In the genomic region with DNA sequence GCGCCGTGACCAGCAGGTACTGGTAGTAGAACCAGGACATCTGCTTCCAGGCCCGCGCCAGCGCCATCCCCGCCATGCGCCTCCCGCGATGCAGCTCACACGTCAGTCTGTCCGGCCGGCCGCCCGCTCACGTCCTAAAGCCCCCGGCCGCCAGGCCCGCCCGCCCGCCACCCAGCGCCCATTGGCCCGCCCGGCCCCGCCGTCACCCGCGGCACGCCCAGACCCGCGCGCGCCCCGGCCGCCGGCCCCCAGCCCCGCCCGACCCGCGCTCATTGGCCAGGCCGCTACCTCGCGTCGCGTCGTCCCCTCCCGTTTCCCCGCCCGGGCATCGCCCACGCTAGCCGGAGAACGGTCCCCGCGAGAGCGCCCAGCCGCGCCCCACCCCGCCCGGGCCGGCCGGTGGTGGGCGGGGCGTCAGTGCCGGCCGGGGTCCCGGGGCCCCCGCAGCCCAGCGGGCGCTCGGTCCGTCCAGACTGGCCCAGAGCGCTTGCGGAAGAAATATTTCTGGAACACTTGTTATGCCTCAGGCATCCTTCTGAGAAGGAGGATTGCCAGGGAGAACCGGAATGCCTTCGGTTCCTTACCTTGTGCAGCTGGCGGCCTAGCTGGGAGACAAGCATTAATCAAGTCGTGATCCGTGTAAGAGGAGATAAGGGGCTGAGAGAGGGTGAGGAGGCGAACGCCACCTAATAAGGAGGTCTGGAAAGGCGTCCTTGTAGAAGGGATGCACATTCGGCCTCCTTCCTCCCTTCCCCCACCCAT, we compare ENCODE assay signal across 8 cellular contexts. TPM values are rescaled to one million over a fixed set of nuclear protein-coding genes. Genes with fewer than 3 reads are reported as not detected.
DNase-seq lines count a peak whose midpoint lies in the region; TF ChIP-seq lines count a peak whose summit lies in the region.

A gene with protein sequence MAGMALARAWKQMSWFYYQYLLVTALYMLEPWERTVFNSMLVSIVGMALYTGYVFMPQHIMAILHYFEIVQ (minus strand): TSS at position 109 of the 762 bp plus-strand sequence. CDS start 33 bp downstream, at position 76.

- peak within 1 kb of the TSS; percentile 97 for H3K27ac Mint-ChIP-seq in neural progenitor cell

- no peaks in the 10 kb centered on the region for H3K9me3 Mint-ChIP-seq in neural progenitor cell

- peak; percentile 88 for DNase-seq in G401 (ENCODE audit: low spot score)
- DNase-seq in HCEC 1CT = peak; percentile 92
- DNase-seq in MM.1S = peak; percentile 77
- DNase-seq in SHP77 treated with DMSO at 0.1 percent for 48 hours (lab: John Stamatoyannopoulos, UW) = peak; percentile 88
- DNase-seq in activated gamma-delta T cell treated with Interleukin-2 at 50 U/mL for 16 hours = peak; percentile 83
- peak; percentile 89 for DNase-seq in fibroblast of villous mesenchyme (ENCODE audit: low read depth)
- DNase-seq in neural progenitor cell (ENCODE audit: low spot score) = peak; percentile 95
- DNase-seq in stromal cell of bone marrow (ENCODE audit: low read depth) = peak; percentile 87

- H3K27me3 Mint-ChIP-seq in neural progenitor cell (ENCODE audit: insufficient read depth, low read depth) = peaks cover 2% of the 10 kb centered on the region

- H3K9me3 ChIP-seq in MM.1S (replicated peaks; ENCODE audit: insufficient read depth, low read length) (no peaks in the 10 kb centered on the region), neural progenitor cell (ENCODE audit: low read depth) (no peaks in the 10 kb centered on the region)

- no peaks in the 10 kb centered on the region; the same call in 1 of the 2 replicates for H3F3A ChIP-seq in MM.1S (ENCODE audit: insufficient read depth, low read length)
- H3F3A ChIP-seq in neural progenitor cell (ENCODE audit: low read depth) = peaks cover 20% of the 10 kb centered on the region

- H4K20me1 ChIP-seq in MM.1S (ENCODE audit: insufficient read depth, low read length) (no peaks in the 10 kb centered on the region), neural progenitor cell (ENCODE audit: low read depth) (peaks cover 21% of the 10 kb centered on the region)

- H2AFZ ChIP-seq in MM.1S (ENCODE audit: low read length) (peak within 1 kb of the TSS; percentile 72; the same call in 1 of the 2 replicates), neural progenitor cell (replicated peaks) (peak within 1 kb of the TSS; percentile 96)

- H3K4me3 Mint-ChIP-seq in neural progenitor cell = peak within 1 kb of the TSS; percentile 90

- H3K36me3 ChIP-seq in MM.1S (replicated peaks; ENCODE audit: insufficient read depth, low read length) = no peaks in the 10 kb centered on the region
- H3K36me3 ChIP-seq in neural progenitor cell = no peaks in the 10 kb centered on the region

- TF ChIP-seq CTCF in MM.1S (IDR thresholded peaks at IDR 0.05; ENCODE audit: low read length) (no peak), fibroblast of villous mesenchyme (IDR thresholded peaks at IDR 0.05; ENCODE audit: insufficient read depth, low read depth, low read length) (no peak), neural progenitor cell (IDR thresholded peaks at IDR 0.05) (no peak)

- H3K27me3 ChIP-seq in MM.1S (replicated peaks; ENCODE audit: insufficient read depth, low read length) (no peaks in the 10 kb centered on the region), neural progenitor cell (no peaks in the 10 kb centered on the region)

- peaks cover 4% of the 10 kb centered on the region for H3K36me3 Mint-ChIP-seq in neural progenitor cell

- peak within 1 kb of the TSS; percentile 62 for H3K9ac ChIP-seq in MM.1S (ENCODE audit: low read length)
- H3K9ac ChIP-seq in neural progenitor cell = peak within 1 kb of the TSS; percentile 66

- in situ Hi-C loops in G401 (cut with HindIII; ENCODE audit: low sequenced_read_pairs) = no loop called here

- no peaks in the 10 kb centered on the region for H3K9me2 ChIP-seq in MM.1S (replicated peaks; ENCODE audit: insufficient read depth, low read length)

- H3K4me3 ChIP-seq in MM.1S (ENCODE audit: low read length) (peak within 1 kb of the TSS; percentile 72), fibroblast of villous mesenchyme (ENCODE audit: low read depth, low read length) (peak within 1 kb of the TSS; percentile 78), neural progenitor cell (peak within 1 kb of the TSS; percentile 73)

- H3K79me2 ChIP-seq in MM.1S (ENCODE audit: low read length) (peaks cover 37% of the 10 kb centered on the region), neural progenitor cell (ENCODE audit: low read depth) (peaks cover 43% of the 10 kb centered on the region)

- H3K4me1 ChIP-seq in MM.1S (ENCODE audit: low read length) (peaks cover 12% of the 10 kb centered on the region), neural progenitor cell (peaks cover 16% of the 10 kb centered on the region)

- H3K27ac ChIP-seq in MM.1S (ENCODE audit: low read length) (peak within 1 kb of the TSS; percentile 39; the same call in 1 of the 2 replicates), neural progenitor cell (peak within 1 kb of the TSS; percentile 82)

- peaks cover 28% of the 10 kb centered on the region for H3K4me1 Mint-ChIP-seq in neural progenitor cell

- H3K4me2 ChIP-seq in MM.1S (ENCODE audit: low read depth, low read length) = peak within 1 kb of the TSS; percentile 81
- peak within 1 kb of the TSS; percentile 88 for H3K4me2 ChIP-seq in neural progenitor cell

RNA-seq across cellular contexts. Expression of the gene that starts here (rescaled TPM):
- 18.1 and 24.8 TPM in 2 replicates for total RNA-seq in G401 (2014; rRNA removed; shearing (Covaris generic))
- total RNA-seq in fibroblast of villous mesenchyme (12.2 and 18.6 TPM in 2 replicates), neural progenitor cell (ENCODE audit: low replicate concordance) (22.1 and 43.0 TPM in 2 replicates)

Comparison
In these comparisons a context has a peak if more than half of its experiments do, and no peak if none do; other contexts are left out.
1. Peak in every context shown above with its lines: DNase-seq, H3K4me3 ChIP-seq and H3K27ac ChIP-seq.